In the genomic region with DNA sequence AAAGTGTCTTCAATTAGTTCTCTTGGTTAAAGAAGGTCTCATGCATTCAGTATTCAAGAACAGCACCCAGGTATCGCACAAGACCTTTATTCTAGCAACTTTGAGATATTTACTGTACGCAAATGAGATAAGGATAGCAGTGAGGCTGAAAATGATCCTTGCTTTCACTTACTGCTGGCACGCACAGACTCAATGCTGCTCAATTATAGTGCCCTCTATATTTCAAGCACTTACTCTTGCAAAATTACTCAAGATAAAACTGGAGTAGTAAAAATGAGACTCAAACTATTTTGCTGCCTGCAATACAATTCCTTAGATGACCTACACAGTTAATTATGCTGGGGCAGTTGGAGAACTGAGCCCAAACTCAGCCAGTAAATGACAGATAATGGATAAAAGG, we compare ENCODE assay signal across 31 cellular contexts.
DNase-seq lines count a peak whose midpoint lies in the region; ATAC-seq, FAIRE-seq and TF ChIP-seq lines count a peak whose summit lies in the region.
"Had no signal": no experiment of that assay in that cellular context is flagged by ENCODE, and none has a peak within 500 bp of the region (broad histone marks: within the 10 kb centered on the region; RNA-seq: fewer than 3 reads in every experiment).

No MANE protein-coding gene starts in this region.

- FAIRE-seq in HepG2 (lab: Jason Lieb, UNC), result no peak
- FAIRE-seq: A204.1, astrocyte, D721Med, keratinocyte, RCC 7860, urothelium cell line had no signal

- no peak overlapping the region for H2AFZ ChIP-seq in HepG2 (ENCODE audit: low read length)

- POLR2A ChIA-PET in HepG2 (lab: Yijun Ruan, JAX), result interaction anchor here (2.9 kb wide), 1 partner anchor 61 kb away, joined by 14 read pairs; the partner anchor contains the start of gene ADGRA3

- H4K20me1 ChIP-seq in HepG2 (ENCODE audit: insufficient read depth, low read length), result no peaks in the 10 kb centered on the region

- intact Hi-C loops in body of pancreas (cut with DNase I), result no loop called here
- intact Hi-C loops in HepG2 (cut with micrococcal nuclease; ENCODE audit: unreplicated experiment), result loop anchor here (1.0 kb wide), 1 partner anchor 56 kb away; no protein-coding TSS in a partner anchor
- intact Hi-C loops in aorta (cut with DNase I), result no loop called here

- no peaks in the 10 kb centered on the region for H3K36me3 ChIP-seq in body of pancreas (replicated peaks in 1 of 2; ENCODE audit: insufficient read depth in 1 of 2, low read depth in 2 of 2)
- peaks cover 2 to 6% of the 10 kb centered on the region in 2 experiments; a peak in 3 of 5 replicates for H3K36me3 ChIP-seq in HepG2 (replicated peaks in 1 of 2; ENCODE audit: control insufficient read depth in 1 of 2, insufficient read depth in 2 of 2, low read length in 2 of 2)
- peaks cover 2 to 4% of the 10 kb centered on the region in 2 donors for H3K36me3 ChIP-seq in aorta (ENCODE audit: control insufficient read depth in 1 of 2, insufficient read depth in 2 of 2, low read length in 1 of 2)

- peak in 1 of 7 experiments; percentile 6 for TF ChIP-seq CTCF in body of pancreas (IDR thresholded peaks at IDR 0.05)
- TF ChIP-seq CTCF in HepG2 (CRISPR knock-in tag; IDR thresholded peaks at IDR 0.05), result no peak

- H3K4me1 ChIP-seq in body of pancreas (peaks cover 26% of the 10 kb centered on the region), HepG2 (ENCODE audit: insufficient read depth, low read length) (peaks cover 69% of the 10 kb centered on the region), aorta (ENCODE audit: control insufficient read depth in 1 of 2, insufficient read depth in 2 of 2, low read length in 2 of 2) (no peaks in the 10 kb centered on the region)
- H3K4me1 ChIP-seq: testis had no signal

- H3K4me3 ChIP-seq in body of pancreas, result no peak overlapping the region
- H3K4me3 ChIP-seq in HepG2 (replicated peaks in 1 of 3; ENCODE audit: insufficient read depth in 1 of 3, low read depth in 2 of 3, low read length in 3 of 3), result no peak overlapping the region
- H3K4me3 ChIP-seq in aorta (ENCODE audit: low read length in 2 of 2), result no peak overlapping the region
- H3K4me3 ChIP-seq: SJCRH30, testis had no signal

- CTCF ChIA-PET in HepG2 (lab: Yijun Ruan, JAX; ENCODE audit: low intra/inter-chr PET ratio, low total read pairs), result no interaction called here

- no peaks in the 10 kb centered on the region for H3K27me3 ChIP-seq in body of pancreas
- no peaks in the 10 kb centered on the region for H3K27me3 ChIP-seq in HepG2 (ENCODE audit: control insufficient read depth in 1 of 2, insufficient read depth in 2 of 2, low read length in 2 of 2)
- H3K27me3 ChIP-seq in aorta (ENCODE audit: control insufficient read depth in 1 of 2, insufficient read depth in 2 of 2, low read length in 1 of 2), result no peaks in the 10 kb centered on the region
- H3K27me3 ChIP-seq: SJCRH30, testis had no signal

- no peaks in the 10 kb centered on the region for H3K27me3 Mint-ChIP-seq in activated naive CD8-positive, alpha-beta T cell
- H3K27me3 Mint-ChIP-seq in activated naive CD8-positive, alpha-beta T cell treated with anti-CD3 and anti-CD28 coated beads, Interleukin-2, amount 50 U/mL, for 24 hours, result no peaks in the 10 kb centered on the region
- H3K27me3 Mint-ChIP-seq: activated CD4-positive, alpha-beta memory T cell treated with anti-CD3 and anti-CD28 coated beads for 36 hours; activated naive CD4-positive, alpha-beta T cell treated with anti-CD3 and anti-CD28 coated beads, Interleukin-2, amount 10 ng/mL, durations not matched to agents 7 days and 5 days; CD4-positive, alpha-beta T cell; central memory CD8-positive, alpha-beta T cell; IgD-negative memory B cell had no signal

- DNase-seq in activated naive CD8-positive, alpha-beta T cell treated with anti-CD3 and anti-CD28 coated beads, Interleukin-2, amount 50 U/mL, for 24 hours, result no peak
- DNase-seq in body of pancreas (peak in 2 of 4 donors; percentile 35 to 37), HepG2 (ENCODE audit: low spot score) (no peak), aorta (no peak), AG20443 (ENCODE audit: low spot score) (no peak)
- DNase-seq: activated CD4-positive, alpha-beta memory T cell treated with anti-CD3 and anti-CD28 coated beads for 36 hours; activated CD4-positive, CD25-positive, alpha-beta regulatory T cell treated with anti-CD3 and anti-CD28 coated beads, Interleukin-2, amount 50 U/mL, for 72 hours; activated CD8-positive, alpha-beta memory T cell treated with anti-CD3 and anti-CD28 coated beads, Interleukin-2, amount 50 U/mL, for 4 hours; activated naive CD4-positive, alpha-beta T cell treated with anti-CD3 and anti-CD28 coated beads, Interleukin-2, amount 10 ng/mL, durations not matched to agents 7 days and 5 days; AML-193; CD4-positive, alpha-beta T cell; mammary epithelial cell; NCI-H1048; NCI-H2227 treated with DMSO at 0.1 percent for 48 hours; NCI-H526 treated with DMSO at 0.1 percent for 48 hours; SJCRH30; stimulated activated naive CD8-positive, alpha-beta T cell treated with anti-CD3 and anti-CD28 coated beads, Interleukin-15, Interleukin-2, amounts not matched to agents 100 U/mL and 50 U/mL, for 24 hours; testis had no signal

- H3K4me3 Mint-ChIP-seq in activated naive CD8-positive, alpha-beta T cell, result no peak overlapping the region
- no peak overlapping the region for H3K4me3 Mint-ChIP-seq in activated naive CD8-positive, alpha-beta T cell treated with anti-CD3 and anti-CD28 coated beads, Interleukin-2, amount 50 U/mL, for 24 hours
- H3K4me3 Mint-ChIP-seq: activated CD4-positive, alpha-beta memory T cell treated with anti-CD3 and anti-CD28 coated beads for 36 hours; activated naive CD4-positive, alpha-beta T cell treated with anti-CD3 and anti-CD28 coated beads, Interleukin-2, amount 10 ng/mL, durations not matched to agents 7 days and 5 days; activated T-helper 1 cell treated with anti-CD3 and anti-CD28 coated beads, Interleukin-12 subunit alpha, Interleukin-12 subunit beta, Interleukin-2, Interleukin-4 antibody, amounts not matched to agents 30 ng/mL and 10 ng/mL and 1 ng/mL, durations not matched to agents 14 hours and 24 hours and 36 hours; CD4-positive, alpha-beta T cell; central memory CD8-positive, alpha-beta T cell; IgD-negative memory B cell had no signal

- H3K4me2 ChIP-seq in HepG2 (ENCODE audit: low read depth, low read length), result no peak overlapping the region

- in situ Hi-C loops in HepG2 (cut with HindIII; ENCODE audit: extremely low pct_ligation_motif_present, low pct_unique_long_range_greater_than_20kb), result no loop called here

- no peak for ATAC-seq in activated naive CD8-positive, alpha-beta T cell treated with anti-CD3 and anti-CD28 coated beads, Interleukin-2, amount 50 U/mL, for 24 hours
- peak; percentile 60 for ATAC-seq in body of pancreas
- ATAC-seq in HepG2, result no peak
- ATAC-seq in aorta (ENCODE audit: low FRiP score), result peak; percentile 52
- ATAC-seq in SK-N-SH treated with all-trans-retinoic acid at 6 μM for 48 hours, result no peak
- ATAC-seq in HG03175 (IDR thresholded peaks at IDR 0.05; ENCODE audit: unreplicated experiment), result no peak
- ATAC-seq: HCT116; stimulated activated naive CD8-positive, alpha-beta T cell treated with anti-CD3 and anti-CD28 coated beads, Interleukin-15, Interleukin-2, amounts not matched to agents 100 U/mL and 50 U/mL, for 24 hours had no signal

- no peak for TF ChIP-seq RAD21 in HepG2 (CRISPR knock-in tag; IDR thresholded peaks at IDR 0.05)

- no TSS peak for BruUV-seq in HepG2 (replicated peaks; lab: Mats Ljungman, UMichigan)

- peaks cover 2% of the 10 kb centered on the region for H3K79me2 ChIP-seq in HepG2 (ENCODE audit: insufficient read depth, low read length)

- H3K27ac Mint-ChIP-seq in activated naive CD8-positive, alpha-beta T cell, result peak overlapping the region; percentile 18
- H3K27ac Mint-ChIP-seq in activated naive CD8-positive, alpha-beta T cell treated with anti-CD3 and anti-CD28 coated beads, Interleukin-2, amount 50 U/mL, for 24 hours, result no peak overlapping the region
- H3K27ac Mint-ChIP-seq: activated CD4-positive, alpha-beta memory T cell treated with anti-CD3 and anti-CD28 coated beads for 36 hours; activated naive CD4-positive, alpha-beta T cell treated with anti-CD3 and anti-CD28 coated beads, Interleukin-2, amount 10 ng/mL, durations not matched to agents 7 days and 5 days; activated T-helper 1 cell treated with anti-CD3 and anti-CD28 coated beads, Interleukin-12 subunit alpha, Interleukin-12 subunit beta, Interleukin-2, Interleukin-4 antibody, amounts not matched to agents 30 ng/mL and 10 ng/mL and 1 ng/mL, durations not matched to agents 14 hours and 24 hours and 36 hours; CD4-positive, alpha-beta T cell; IgD-negative memory B cell had no signal

- H3K9me3 ChIP-seq in body of pancreas (no peaks in the 10 kb centered on the region), HepG2 (ENCODE audit: low read length) (no peaks in the 10 kb centered on the region), aorta (ENCODE audit: control insufficient read depth, low read length) (no peaks in the 10 kb centered on the region)
- H3K9me3 ChIP-seq: SJCRH30, testis had no signal

- H3K27ac ChIP-seq in body of pancreas, result peak overlapping the region in 3 of 4 donors; percentile 19 to 70 (median 54)
- H3K27ac ChIP-seq in HepG2 (ENCODE audit: extremely low read length, insufficient read depth, low read length), result peak overlapping the region; percentile 84
- no peak overlapping the region for H3K27ac ChIP-seq in aorta (ENCODE audit: low read depth in 1 of 2, low read length in 2 of 2)
- H3K27ac ChIP-seq: SJCRH30, testis had no signal

- TF ChIP-seq POLR2A in body of pancreas (IDR thresholded peaks at IDR 0.05) (no peak), HepG2 (IDR thresholded peaks at IDR 0.05; ENCODE audit: insufficient read depth in 1 of 2, low read depth in 2 of 2, low read length in 2 of 2) (no peak)

- H3K9me3 Mint-ChIP-seq in activated naive CD8-positive, alpha-beta T cell (ENCODE audit: low read depth), result no peaks in the 10 kb centered on the region
- no peaks in the 10 kb centered on the region for H3K9me3 Mint-ChIP-seq in activated naive CD8-positive, alpha-beta T cell treated with anti-CD3 and anti-CD28 coated beads, Interleukin-2, amount 50 U/mL, for 24 hours
- H3K9me3 Mint-ChIP-seq: activated CD4-positive, alpha-beta memory T cell treated with anti-CD3 and anti-CD28 coated beads for 36 hours; activated naive CD4-positive, alpha-beta T cell treated with anti-CD3 and anti-CD28 coated beads, Interleukin-2, amount 10 ng/mL, durations not matched to agents 7 days and 5 days; activated T-helper 1 cell treated with anti-CD3 and anti-CD28 coated beads, Interleukin-12 subunit alpha, Interleukin-12 subunit beta, Interleukin-2, Interleukin-4 antibody, amounts not matched to agents 30 ng/mL and 10 ng/mL and 1 ng/mL, durations not matched to agents 14 hours and 24 hours and 36 hours; CD4-positive, alpha-beta T cell; central memory CD8-positive, alpha-beta T cell had no signal

- H3K4me1 Mint-ChIP-seq in activated naive CD8-positive, alpha-beta T cell (ENCODE audit: low read depth), result no peaks in the 10 kb centered on the region
- no peaks in the 10 kb centered on the region for H3K4me1 Mint-ChIP-seq in activated naive CD8-positive, alpha-beta T cell treated with anti-CD3 and anti-CD28 coated beads, Interleukin-2, amount 50 U/mL, for 24 hours
- H3K4me1 Mint-ChIP-seq: activated naive CD4-positive, alpha-beta T cell treated with anti-CD3 and anti-CD28 coated beads, Interleukin-2, amount 10 ng/mL, durations not matched to agents 7 days and 5 days; central memory CD8-positive, alpha-beta T cell; IgD-negative memory B cell had no signal

- H3K9ac ChIP-seq in HepG2 (ENCODE audit: insufficient read depth, low read depth, low read length), result no peak overlapping the region

- 13 to 21% methylated on average over 3 of the region's 3 CpGs for WGBS in body of pancreas, 2 donors
- 87% methylated on average over 3 of the region's 3 CpGs for WGBS in HepG2 (ENCODE audit: low lambda C conversion rate)
- 72% methylated on average over 3 of the region's 3 CpGs for whole genome bisulfite sequencing in aorta, 2 donors

- peaks cover 10% of the 10 kb centered on the region for H3K36me3 Mint-ChIP-seq in activated naive CD8-positive, alpha-beta T cell
- peaks cover 2% of the 10 kb centered on the region for H3K36me3 Mint-ChIP-seq in activated naive CD8-positive, alpha-beta T cell treated with anti-CD3 and anti-CD28 coated beads, Interleukin-2, amount 50 U/mL, for 24 hours (ENCODE audit: low read depth)
- H3K36me3 Mint-ChIP-seq: activated CD4-positive, alpha-beta memory T cell treated with anti-CD3 and anti-CD28 coated beads for 36 hours; activated naive CD4-positive, alpha-beta T cell treated with anti-CD3 and anti-CD28 coated beads, Interleukin-2, amount 10 ng/mL, durations not matched to agents 7 days and 5 days; IgD-negative memory B cell had no signal

- TF ChIP-seq EP300 in HepG2 (IDR thresholded peaks at IDR 0.05; ENCODE audit: low read depth in 2 of 2, low read length in 2 of 2), result no peak
- no peak for TF ChIP-seq EP300 in HepG2 (CRISPR knock-in tag; IDR thresholded peaks at IDR 0.05; ENCODE audit: borderline replicate concordance)

Comparison
In these comparisons a context has a peak if more than half of its experiments do, and no peak if none do; other contexts are left out.
1. ATAC-seq: peak in body of pancreas (single experiment) and aorta (single experiment); none in activated naive CD8-positive, alpha-beta T cell treated with anti-CD3 and anti-CD28 coated beads, Interleukin-2, amount 50 U/mL, for 24 hours (single experiment), HepG2 (single experiment), SK-N-SH treated with all-trans-retinoic acid at 6 μM for 48 hours (single experiment) and HG03175 (single experiment).
2. H3K27ac ChIP-seq: peak in body of pancreas (3 of 4) and HepG2 (single experiment); none in aorta (0 of 2).